Comparison of ENCODE assay signal across 11 cellular contexts in the genomic region with DNA sequence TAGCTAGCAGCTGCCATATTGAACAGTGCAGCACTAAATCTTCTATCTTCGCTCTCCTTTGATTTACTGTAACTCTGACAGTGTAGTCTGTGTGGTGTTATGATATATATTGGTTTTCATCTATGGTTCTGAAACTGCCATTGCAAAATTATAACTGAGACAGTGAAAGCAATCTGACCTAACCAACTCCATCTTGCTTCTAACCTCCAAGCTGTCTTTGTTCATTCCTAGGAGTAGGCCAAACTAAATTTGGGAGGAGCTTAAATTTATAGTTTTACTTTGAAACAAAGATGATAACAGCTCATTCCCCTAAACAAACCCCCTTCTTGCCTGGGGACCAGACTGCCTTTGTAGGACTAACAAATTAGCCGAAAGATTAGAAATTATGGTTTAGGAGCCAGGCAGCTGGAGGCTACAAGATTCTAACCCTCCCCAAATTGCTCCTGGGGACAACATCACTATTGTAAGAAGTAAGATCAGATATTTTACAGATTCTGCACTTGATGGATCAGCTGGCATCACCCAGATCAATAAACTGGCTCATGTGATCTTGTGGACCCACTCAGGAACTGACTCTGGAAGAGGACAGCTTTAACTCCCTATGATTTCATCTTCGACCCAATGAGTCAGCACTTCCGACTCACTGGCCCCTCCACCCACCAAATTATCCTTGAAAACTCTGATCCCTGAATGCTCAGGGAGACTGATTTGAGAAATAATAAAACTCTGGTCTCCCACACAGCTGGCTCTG. TPM values are rescaled to one million over a fixed set of nuclear protein-coding genes. Genes with fewer than 3 reads are reported as not detected.
DNase-seq lines count a peak whose midpoint lies in the region; ATAC-seq and TF ChIP-seq lines count a peak whose summit lies in the region.
"Had no signal": no experiment of that assay in that cellular context is flagged by ENCODE, and none has a peak within 500 bp of the region (broad histone marks: within the 10 kb centered on the region; RNA-seq: fewer than 3 reads in every experiment).

No MANE protein-coding gene starts in this region.

- no peaks in the 10 kb centered on the region for H3K27me3 ChIP-seq in mesendoderm (ENCODE audit: insufficient read depth, low read length, poor library complexity)
- H3K27me3 ChIP-seq: pancreas had no signal

- H2BK120ac ChIP-seq in mesendoderm (ENCODE audit: low read depth, low read length): no peak overlapping the region

- WGBS in mesendoderm (ENCODE audit: extremely low coverage, insufficient coverage, low lambda C conversion rate): no CpG with 5 or more reads among the region's 4 CpGs

- H3K4me3 ChIP-seq in astrocyte of the spinal cord (ENCODE audit: low read depth, low read length) (no peak overlapping the region), mesendoderm (ENCODE audit: low read length) (no peak overlapping the region)
- H3K4me3 ChIP-seq: pancreas had no signal

- no peak overlapping the region for H3K56ac ChIP-seq in mesendoderm (ENCODE audit: low read length)

- peak; percentile 19 for DNase-seq in ACHN
- DNase-seq in HFFc6: peak; percentile 31
- DNase-seq in astrocyte of the spinal cord (ENCODE audit: low read depth, low spot score): peak; percentile 43
- peak; percentile 44 for DNase-seq in mesendoderm
- DNase-seq in NCI-H526 (lab: John Stamatoyannopoulos, UW): no peak
- DNase-seq in NCI-H526 treated with DMSO at 0.1 percent for 48 hours (lab: John Stamatoyannopoulos, UW): no peak
- DNase-seq: pancreas, T-helper 1 cell had no signal

- no peak overlapping the region for H4K5ac ChIP-seq in mesendoderm (ENCODE audit: low read length)

- H3K27ac Mint-ChIP-seq in HFFc6: peak overlapping the region; percentile 65

- H3K4ac ChIP-seq in mesendoderm (ENCODE audit: low read depth, low read length): no peak overlapping the region

- no peak overlapping the region for H2BK5ac ChIP-seq in mesendoderm (ENCODE audit: low read length)

- H3K36me3 Mint-ChIP-seq in HFFc6 (ENCODE audit: low read depth): no peaks in the 10 kb centered on the region; the same call in 1 of the 2 replicates

- no peak overlapping the region for H3K27ac ChIP-seq in mesendoderm (ENCODE audit: low read depth, low read length)
- H3K27ac ChIP-seq: pancreas had no signal

- no peak overlapping the region for H4K8ac ChIP-seq in mesendoderm (ENCODE audit: low read depth, low read length)

- H3K4me2 ChIP-seq in mesendoderm (ENCODE audit: low read length): no peak overlapping the region

- TF ChIP-seq CTCF in HFFc6 (IDR thresholded peaks at IDR 0.05) (no peak), astrocyte of the spinal cord (IDR thresholded peaks at IDR 0.05; ENCODE audit: low read depth, low read length) (no peak)

- H3K36me3 ChIP-seq in mesendoderm (ENCODE audit: control insufficient read depth, insufficient read depth, low read length): no peaks in the 10 kb centered on the region
- H3K36me3 ChIP-seq: pancreas had no signal

- H3K23ac ChIP-seq in mesendoderm (ENCODE audit: low read length): no peak overlapping the region

- in situ Hi-C loops in ACHN (cut with HindIII; ENCODE audit: low pct_ligation_motif_present, low pct_unique_long_range_greater_than_20kb, low sequenced_read_pairs) (no loop called here), astrocyte of the spinal cord (cut with HindIII; ENCODE audit: low sequenced_read_pairs) (no loop called here)

- no peak overlapping the region for H2BK15ac ChIP-seq in mesendoderm (replicated peaks; ENCODE audit: low read depth)

- no peaks in the 10 kb centered on the region for H3K79me2 ChIP-seq in mesendoderm (ENCODE audit: control insufficient read depth, insufficient read depth, low read length)

- H3K9me3 Mint-ChIP-seq in HFFc6: peaks cover 5% of the 10 kb centered on the region; the same call in 1 of the 2 replicates
- H3K9me3 Mint-ChIP-seq: central memory CD8-positive, alpha-beta T cell had no signal

- peaks cover 30% of the 10 kb centered on the region for H3K4me1 Mint-ChIP-seq in HFFc6 (ENCODE audit: low read depth)
- H3K4me1 Mint-ChIP-seq: central memory CD8-positive, alpha-beta T cell had no signal

- H3K4me3 Mint-ChIP-seq in HFFc6: no peak overlapping the region
- H3K4me3 Mint-ChIP-seq: central memory CD8-positive, alpha-beta T cell had no signal

- H3K79me1 ChIP-seq in mesendoderm (ENCODE audit: low read length): no peaks in the 10 kb centered on the region

- H3K9ac ChIP-seq in mesendoderm (ENCODE audit: low read length): no peak overlapping the region

- H2AK5ac ChIP-seq in mesendoderm (ENCODE audit: low read length): no peak overlapping the region

- no peaks in the 10 kb centered on the region for H3K4me1 ChIP-seq in mesendoderm (ENCODE audit: control insufficient read depth, low read depth, low read length)
- H3K4me1 ChIP-seq: pancreas had no signal

- peak overlapping the region; percentile 43 for H3K18ac ChIP-seq in mesendoderm (ENCODE audit: low read length)

- ATAC-seq in HG02970 (IDR thresholded peaks at IDR 0.05; ENCODE audit: low FRiP score, unreplicated experiment) (no peak), esophagus mucosa (no peak)

- no peaks in the 10 kb centered on the region; the same call in 1 of the 2 replicates for H3K27me3 Mint-ChIP-seq in HFFc6 (ENCODE audit: insufficient read depth)
- H3K27me3 Mint-ChIP-seq: central memory CD8-positive, alpha-beta T cell had no signal

RNA-seq across cellular contexts. Expression of gene FBXO47, which starts 47.0 kb away (rescaled TPM):
- not detected for total RNA-seq in HFFc6 (2021; fragmentation: NEBNext Ultra II Directional; extraction: Animal tissue kit (Norgen Biotek cat#: 25700))
- 0.03 TPM for polyA plus RNA-seq in mesendoderm (2013, experiment 1 of 2)
- not detected for polyA plus RNA-seq in mesendoderm (2013, experiment 2 of 2)
- not detected for total RNA-seq in esophagus mucosa
- polyA plus RNA-seq: pancreas had no signal

Comparison
In these comparisons a context has a peak if more than half of its experiments do, and no peak if none do; other contexts are left out.
1. DNase-seq: peak in ACHN (single experiment), HFFc6 (single experiment), astrocyte of the spinal cord (single experiment) and mesendoderm (single experiment); none in NCI-H526 (0 of 2) and NCI-H526 treated with DMSO at 0.1 percent for 48 hours (single experiment).